Comparison of ENCODE assay signal across 10 cellular contexts in genomic region chr2:149994057-149994728, GRCh38.
DNase-seq lines count a peak whose midpoint lies in the region; FAIRE-seq and TF ChIP-seq lines count a peak whose summit lies in the region.
"Had no signal": no experiment of that assay in that cellular context is flagged by ENCODE, and none has a peak within 500 bp of the region (broad histone marks: within the 10 kb centered on the region; RNA-seq: fewer than 3 reads in every experiment).

No MANE protein-coding gene starts in this region.

- peak; percentile 93 for FAIRE-seq in urothelium cell line (lab: Jason Lieb, UNC)

- DNase-seq in DMS 273 (lab: John Stamatoyannopoulos, UW; ENCODE audit: unreplicated experiment), result peak; percentile 68
- DNase-seq in DMS 273 treated with DMSO at 0.1 percent for 48 hours (lab: John Stamatoyannopoulos, UW), result no peak
- DNase-seq in NCI-H748 treated with DMSO at 0.1 percent for 48 hours (lab: John Stamatoyannopoulos, UW), result peak; percentile 39
- DNase-seq in fibroblast of the aortic adventitia (ENCODE audit: low read depth), result peak; percentile 67
- peak; percentile 71 for DNase-seq in urothelium cell line (ENCODE audit: low spot score)
- DNase-seq in NK-92 treated with Interleukin-12 subunit alpha and Interleukin-12 subunit beta, amount 100 ng/mL, for 24 hours (lab: John Stamatoyannopoulos, UW), result no peak
- no peak for DNase-seq in KG1 (lab: John Stamatoyannopoulos, UW)
- no peak for DNase-seq in NCI-H526 (lab: John Stamatoyannopoulos, UW)
- DNase-seq: activated CD8-positive, alpha-beta memory T cell treated with anti-CD3 and anti-CD28 coated beads for 24 hours; effector CD8-positive, alpha-beta T cell had no signal

- TF ChIP-seq CTCF in fibroblast of the aortic adventitia (IDR thresholded peaks at IDR 0.05; ENCODE audit: insufficient read depth, low read length), result no peak

- H3K4me3 ChIP-seq in fibroblast of the aortic adventitia (ENCODE audit: low read depth, low read length), result no peak overlapping the region

Comparison
In these comparisons a context has a peak if more than half of its experiments do, and no peak if none do; other contexts are left out.
1. DNase-seq: peak in DMS 273 (single experiment), NCI-H748 treated with DMSO at 0.1 percent for 48 hours (single experiment), fibroblast of the aortic adventitia (single experiment) and urothelium cell line (single experiment); none in DMS 273 treated with DMSO at 0.1 percent for 48 hours (single experiment), NK-92 treated with Interleukin-12 subunit alpha and Interleukin-12 subunit beta, amount 100 ng/mL, for 24 hours (single experiment), KG1 (single experiment) and NCI-H526 (0 of 2).